1 cellular context compared by ENCODE assay signal in genomic region chr10:1205450-1206030, GRCh38.
TF ChIP-seq lines count a peak whose summit lies in the region.

No MANE protein-coding gene starts in this region.

TF ChIP-seq in SK-N-SH, 30 proteins besides CTCF, POLR2A, EP300 and RAD21:
- TF ChIP-seq USF2 (IDR thresholded peaks at IDR 0.05; ENCODE audit: borderline replicate concordance, low read depth, low read length) (no peak), TEAD4 (IDR thresholded peaks at IDR 0.05; ENCODE audit: borderline replicate concordance, insufficient read depth) (no peak), ELF1 (IDR thresholded peaks at IDR 0.05) (no peak), RCOR1 (IDR thresholded peaks at IDR 0.05; ENCODE audit: low read length) (no peak), TCF12 (IDR thresholded peaks at IDR 0.05) (no peak), CHD2 (IDR thresholded peaks at IDR 0.05; ENCODE audit: low read length, partially characterized antibody) (no peak), USF1 (IDR thresholded peaks at IDR 0.05; ENCODE audit: borderline replicate concordance, low read depth) (no peak), SMC3 (IDR thresholded peaks at IDR 0.05; ENCODE audit: low read depth, low read length) (no peak), RXRA (IDR thresholded peaks at IDR 0.05; ENCODE audit: borderline replicate concordance, low read depth) (no peak), YY1 (IDR thresholded peaks at IDR 0.05; ENCODE audit: low read depth) (no peak), NFIC (IDR thresholded peaks at IDR 0.05; ENCODE audit: borderline replicate concordance) (no peak), SIN3A (IDR thresholded peaks at IDR 0.05; ENCODE audit: borderline replicate concordance, low read depth, low read length) (no peak), PBX3 (IDR thresholded peaks at IDR 0.05) (no peak), FOXM1 (IDR thresholded peaks at IDR 0.05; ENCODE audit: low read depth) (no peak), FOSL2 (IDR thresholded peaks at IDR 0.05; ENCODE audit: borderline replicate concordance, low read depth) (no peak), NRF1 (IDR thresholded peaks at IDR 0.05; ENCODE audit: low read depth, low read length) (no peak), JUND (IDR thresholded peaks at IDR 0.05) (no peak), MXI1 (IDR thresholded peaks at IDR 0.05; ENCODE audit: low read depth, low read length) (no peak)
- TF ChIP-seq, protein P1, sequence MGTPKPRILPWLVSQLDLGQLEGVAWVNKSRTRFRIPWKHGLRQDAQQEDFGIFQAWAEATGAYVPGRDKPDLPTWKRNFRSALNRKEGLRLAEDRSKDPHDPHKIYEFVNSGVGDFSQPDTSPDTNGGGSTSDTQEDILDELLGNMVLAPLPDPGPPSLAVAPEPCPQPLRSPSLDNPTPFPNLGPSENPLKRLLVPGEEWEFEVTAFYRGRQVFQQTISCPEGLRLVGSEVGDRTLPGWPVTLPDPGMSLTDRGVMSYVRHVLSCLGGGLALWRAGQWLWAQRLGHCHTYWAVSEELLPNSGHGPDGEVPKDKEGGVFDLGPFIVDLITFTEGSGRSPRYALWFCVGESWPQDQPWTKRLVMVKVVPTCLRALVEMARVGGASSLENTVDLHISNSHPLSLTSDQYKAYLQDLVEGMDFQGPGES (IDR thresholded peaks at IDR 0.05; ENCODE audit: low read depth, low read length): no peak
